10 cellular contexts compared by ENCODE assay signal in genomic region chr1:55478742-55479141, GRCh38.
DNase-seq lines count a peak whose midpoint lies in the region; ATAC-seq lines count a peak whose summit lies in the region.
"Had no signal": no experiment of that assay in that cellular context is flagged by ENCODE, and none has a peak within 500 bp of the region (broad histone marks: within the 10 kb centered on the region; RNA-seq: fewer than 3 reads in every experiment).

No MANE protein-coding gene starts in this region.

- H3K4ac ChIP-seq in trophoblast cell (ENCODE audit: low read depth, low read length) = no peak overlapping the region

- no peak overlapping the region for H2BK12ac ChIP-seq in trophoblast cell (ENCODE audit: low read length)

- H3K4me3 ChIP-seq in trophoblast cell (ENCODE audit: low read depth, low read length) = no peak overlapping the region

- no peaks in the 10 kb centered on the region for H3K36me3 ChIP-seq in trophoblast cell (ENCODE audit: control insufficient read depth in 1 of 2, insufficient read depth in 2 of 2, low read length in 2 of 2)

- H2BK120ac ChIP-seq in trophoblast cell (ENCODE audit: insufficient read depth, low read length, poor library complexity) = no peak overlapping the region

- ATAC-seq in HG02588 (IDR thresholded peaks at IDR 0.05; ENCODE audit: unreplicated experiment) = no peak

- peaks cover 0 to 2% of the 10 kb centered on the region in 2 experiments for H3K4me1 ChIP-seq in trophoblast cell (ENCODE audit: control insufficient read depth in 1 of 2, insufficient read depth in 2 of 2, low read length in 2 of 2)

- intact Hi-C loops in posterior cingulate gyrus (cut with DNase I) = loop anchor here (10.0 kb wide), 1 partner anchor 1106 kb away; no protein-coding TSS in a partner anchor

- H3K14ac ChIP-seq in trophoblast cell (ENCODE audit: low read length) = no peak overlapping the region

- no peak overlapping the region for H4K12ac ChIP-seq in trophoblast cell (ENCODE audit: low read depth, low read length)

- no peak overlapping the region for H2AK5ac ChIP-seq in trophoblast cell (ENCODE audit: low read length)

- no peak overlapping the region for H3K27ac ChIP-seq in trophoblast cell (ENCODE audit: low read depth, low read length)

- H4K8ac ChIP-seq in trophoblast cell (ENCODE audit: low read depth, low read length) = no peak overlapping the region

- DNase-seq in NCI-H1417 (lab: John Stamatoyannopoulos, UW) = peak in 2 of 3 experiments; percentile 27 to 43
- DNase-seq in NCI-H1417 treated with DMSO at 0.1 percent for 48 hours (lab: John Stamatoyannopoulos, UW) = no peak
- DNase-seq in NCI-H226 = peak; percentile 8
- DNase-seq in T47D (ENCODE audit: low read depth in 1 of 2, low spot score in 1 of 2) = peak; percentile 14 to 48
- DNase-seq in trophoblast cell = peak in 1 of 2 donors; percentile 14
- DNase-seq in posterior cingulate gyrus = no peak
- no peak for DNase-seq in HuH-7 (ENCODE audit: low spot score)
- DNase-seq: stimulated activated CD4-positive, alpha-beta T cell treated with anti-CD3 and anti-CD28 coated beads, Interleukin-12 subunit alpha, Interleukin-12 subunit beta, amount 100 ng/mL, for 4 hours; T-helper 9 cell had no signal

- H3K79me2 ChIP-seq in trophoblast cell (ENCODE audit: control insufficient read depth, insufficient read depth, low read length, poor library complexity) = peaks cover 2% of the 10 kb centered on the region

- peaks cover 5% of the 10 kb centered on the region for H3K79me1 ChIP-seq in trophoblast cell (ENCODE audit: low read length)

- no peak overlapping the region for H3K9ac ChIP-seq in trophoblast cell (ENCODE audit: low read length)

- no peaks in the 10 kb centered on the region for H3K27me3 ChIP-seq in trophoblast cell (ENCODE audit: insufficient read depth, low read length)

- H3K4me2 ChIP-seq in trophoblast cell (ENCODE audit: low read length) = no peak overlapping the region

- no CpG with 5 or more reads among the region's 2 CpGs for whole genome bisulfite sequencing in trophoblast cell (ENCODE audit: extremely low coverage, insufficient coverage, insufficient read length)

- no peak overlapping the region for H2AFZ ChIP-seq in trophoblast cell (ENCODE audit: insufficient read depth, low read length, poor library complexity)

- no peak overlapping the region for H3K18ac ChIP-seq in trophoblast cell (ENCODE audit: low read length)

- H2BK5ac ChIP-seq in trophoblast cell (ENCODE audit: low read depth, low read length, poor library complexity) = no peak overlapping the region

- in situ Hi-C loops in T47D (cut with HindIII; ENCODE audit: low pct_unique_long_range_greater_than_20kb, low sequenced_read_pairs) = no loop called here

- peak overlapping the region; percentile 42 for H4K91ac ChIP-seq in trophoblast cell (ENCODE audit: low read depth, low read length)

- H3K9me3 ChIP-seq in trophoblast cell (ENCODE audit: insufficient read depth, low read depth, low read length) = no peaks in the 10 kb centered on the region

- H3K23ac ChIP-seq in trophoblast cell (ENCODE audit: low read length) = no peak overlapping the region

Comparison
In these comparisons a context has a peak if more than half of its experiments do, and no peak if none do; other contexts are left out.
1. DNase-seq: peak in NCI-H1417 (2 of 3), NCI-H226 (single experiment) and T47D (2 of 2); none in NCI-H1417 treated with DMSO at 0.1 percent for 48 hours (single experiment), posterior cingulate gyrus (0 of 10) and HuH-7 (single experiment).